In genomic region chr6:31822038-31822821, GRCh38 we compare ENCODE assay signal across 1 cellular context.
TF ChIP-seq lines count a peak whose summit lies in the region.

No MANE protein-coding gene starts in this region.

TF ChIP-seq in HepG2, 621 proteins besides CTCF, POLR2A, EP300 and RAD21 (continued from another document and continues in another):
- TF ChIP-seq KDM5B (CRISPR knock-in tag; IDR thresholded peaks at IDR 0.05; ENCODE audit: borderline replicate concordance) (no peak), SP1 (IDR thresholded peaks at IDR 0.05) (no peak), SP1 (CRISPR knock-in tag; IDR thresholded peaks at IDR 0.05) (no peak), SKI (IDR thresholded peaks at IDR 0.05; ENCODE audit: partially characterized antibody) (no peak), RBAK (CRISPR knock-in tag; IDR thresholded peaks at IDR 0.05) (no peak), NONO (IDR thresholded peaks at IDR 0.05) (no peak), NONO (CRISPR knock-in tag; conservative IDR thresholded peaks at IDR 0.05) (peak; percentile 51; the same call in 1 of the 2 replicates), ZNF160 (CRISPR knock-in tag; IDR thresholded peaks at IDR 0.05) (no peak), WIZ (CRISPR knock-in tag; IDR thresholded peaks at IDR 0.05) (no peak; the same call in 1 of the 2 replicates), MAFG (CRISPR knock-in tag; IDR thresholded peaks at IDR 0.05) (0 out of 2 replicates have a peak, but pooled peaks have one; percentile 50), ZNF280B (CRISPR knock-in tag; IDR thresholded peaks at IDR 0.05; ENCODE audit: borderline replicate concordance) (no peak), ZNF503 (CRISPR knock-in tag; IDR thresholded peaks at IDR 0.05) (no peak), ZNF660 (CRISPR knock-in tag; IDR thresholded peaks at IDR 0.05; ENCODE audit: borderline replicate concordance, low read depth) (no peak), ZNF597 (CRISPR knock-in tag; IDR thresholded peaks at IDR 0.05) (no peak), IRF2 (CRISPR knock-in tag; IDR thresholded peaks at IDR 0.05) (no peak; the same call in none of the 2 replicates), ZNF343 (CRISPR knock-in tag; IDR thresholded peaks at IDR 0.05) (no peak), HOXA5 (CRISPR knock-in tag; IDR thresholded peaks at IDR 0.05) (0 out of 2 replicates have a peak, but pooled peaks have one; percentile 36), NFKBIZ (CRISPR knock-in tag; IDR thresholded peaks at IDR 0.05) (no peak; the same call in 1 of the 2 replicates), RXRB (CRISPR knock-in tag; IDR thresholded peaks at IDR 0.05; ENCODE audit: borderline replicate concordance) (no peak), MLLT10 (CRISPR knock-in tag; IDR thresholded peaks at IDR 0.05) (no peak), ZNF124 (CRISPR knock-in tag; IDR thresholded peaks at IDR 0.05) (no peak), ZNF672 (CRISPR knock-in tag; IDR thresholded peaks at IDR 0.05) (no peak), ZNF720 (CRISPR knock-in tag; IDR thresholded peaks at IDR 0.05) (no peak), NFRKB (IDR thresholded peaks at IDR 0.05) (no peak), SMAD3 (CRISPR knock-in tag; IDR thresholded peaks at IDR 0.05) (no peak), KLF16 (CRISPR knock-in tag; IDR thresholded peaks at IDR 0.05) (no peak), FOXM1 (CRISPR knock-in tag; IDR thresholded peaks at IDR 0.05) (no peak), ZNF569 (CRISPR knock-in tag; IDR thresholded peaks at IDR 0.05; ENCODE audit: borderline replicate concordance) (no peak), ZSCAN20 (CRISPR knock-in tag; IDR thresholded peaks at IDR 0.05; ENCODE audit: borderline replicate concordance) (peak; percentile 43; the same call in 1 of the 2 replicates), ZNF691 (CRISPR knock-in tag; IDR thresholded peaks at IDR 0.05; ENCODE audit: borderline replicate concordance, low read depth) (0 out of 2 replicates have a peak, but pooled peaks have one; percentile 22), SOX5 (CRISPR knock-in tag; IDR thresholded peaks at IDR 0.05; ENCODE audit: borderline replicate concordance) (peak; percentile 20; the same call in 1 of the 2 replicates), ZMAT5 (CRISPR knock-in tag; IDR thresholded peaks at IDR 0.05; ENCODE audit: borderline replicate concordance, low read depth) (no peak), ZC3H13 (CRISPR knock-in tag; IDR thresholded peaks at IDR 0.05) (0 out of 2 replicates have a peak, but pooled peaks have one; percentile 58), SPEN (CRISPR knock-in tag; IDR thresholded peaks at IDR 0.05; ENCODE audit: low read depth) (no peak), TCF7 (IDR thresholded peaks at IDR 0.05; ENCODE audit: low read depth) (no peak)
- TF ChIP-seq, protein P1, sequence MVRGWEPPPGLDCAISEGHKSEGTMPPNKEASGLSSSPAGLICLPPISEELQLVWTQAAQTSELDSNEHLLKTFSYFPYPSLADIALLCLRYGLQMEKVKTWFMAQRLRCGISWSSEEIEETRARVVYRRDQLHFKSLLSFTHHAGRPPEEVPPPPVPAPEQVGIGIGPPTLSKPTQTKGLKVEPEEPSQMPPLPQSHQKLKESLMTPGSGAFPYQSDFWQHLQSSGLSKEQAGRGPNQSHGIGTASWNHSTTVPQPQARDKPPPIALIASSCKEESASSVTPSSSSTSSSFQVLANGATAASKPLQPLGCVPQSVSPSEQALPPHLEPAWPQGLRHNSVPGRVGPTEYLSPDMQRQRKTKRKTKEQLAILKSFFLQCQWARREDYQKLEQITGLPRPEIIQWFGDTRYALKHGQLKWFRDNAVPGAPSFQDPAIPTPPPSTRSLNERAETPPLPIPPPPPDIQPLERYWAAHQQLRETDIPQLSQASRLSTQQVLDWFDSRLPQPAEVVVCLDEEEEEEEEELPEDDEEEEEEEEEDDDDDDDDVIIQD (CRISPR knock-in tag; IDR thresholded peaks at IDR 0.05; ENCODE audit: low read depth) = no peak
- TF ChIP-seq, protein P2, sequence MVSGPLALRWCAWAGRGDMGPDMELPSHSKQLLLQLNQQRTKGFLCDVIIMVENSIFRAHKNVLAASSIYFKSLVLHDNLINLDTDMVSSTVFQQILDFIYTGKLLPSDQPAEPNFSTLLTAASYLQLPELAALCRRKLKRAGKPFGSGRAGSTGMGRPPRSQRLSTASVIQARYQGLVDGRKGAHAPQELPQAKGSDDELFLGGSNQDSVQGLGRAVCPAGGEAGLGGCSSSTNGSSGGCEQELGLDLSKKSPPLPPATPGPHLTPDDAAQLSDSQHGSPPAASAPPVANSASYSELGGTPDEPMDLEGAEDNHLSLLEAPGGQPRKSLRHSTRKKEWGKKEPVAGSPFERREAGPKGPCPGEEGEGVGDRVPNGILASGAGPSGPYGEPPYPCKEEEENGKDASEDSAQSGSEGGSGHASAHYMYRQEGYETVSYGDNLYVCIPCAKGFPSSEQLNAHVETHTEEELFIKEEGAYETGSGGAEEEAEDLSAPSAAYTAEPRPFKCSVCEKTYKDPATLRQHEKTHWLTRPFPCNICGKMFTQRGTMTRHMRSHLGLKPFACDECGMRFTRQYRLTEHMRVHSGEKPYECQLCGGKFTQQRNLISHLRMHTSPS (CRISPR knock-in tag; IDR thresholded peaks at IDR 0.05; ENCODE audit: low read depth) = peak; percentile 75
- TF ChIP-seq, protein P3, sequence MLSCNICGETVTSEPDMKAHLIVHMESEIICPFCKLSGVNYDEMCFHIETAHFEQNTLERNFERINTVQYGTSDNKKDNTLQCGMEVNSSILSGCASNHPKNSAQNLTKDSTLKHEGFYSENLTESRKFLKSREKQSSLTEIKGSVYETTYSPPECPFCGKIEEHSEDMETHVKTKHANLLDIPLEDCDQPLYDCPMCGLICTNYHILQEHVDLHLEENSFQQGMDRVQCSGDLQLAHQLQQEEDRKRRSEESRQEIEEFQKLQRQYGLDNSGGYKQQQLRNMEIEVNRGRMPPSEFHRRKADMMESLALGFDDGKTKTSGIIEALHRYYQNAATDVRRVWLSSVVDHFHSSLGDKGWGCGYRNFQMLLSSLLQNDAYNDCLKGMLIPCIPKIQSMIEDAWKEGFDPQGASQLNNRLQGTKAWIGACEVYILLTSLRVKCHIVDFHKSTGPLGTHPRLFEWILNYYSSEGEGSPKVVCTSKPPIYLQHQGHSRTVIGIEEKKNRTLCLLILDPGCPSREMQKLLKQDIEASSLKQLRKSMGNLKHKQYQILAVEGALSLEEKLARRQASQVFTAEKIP (CRISPR knock-in tag; IDR thresholded peaks at IDR 0.05; ENCODE audit: borderline replicate concordance) = no peak
- TF ChIP-seq, protein P4, sequence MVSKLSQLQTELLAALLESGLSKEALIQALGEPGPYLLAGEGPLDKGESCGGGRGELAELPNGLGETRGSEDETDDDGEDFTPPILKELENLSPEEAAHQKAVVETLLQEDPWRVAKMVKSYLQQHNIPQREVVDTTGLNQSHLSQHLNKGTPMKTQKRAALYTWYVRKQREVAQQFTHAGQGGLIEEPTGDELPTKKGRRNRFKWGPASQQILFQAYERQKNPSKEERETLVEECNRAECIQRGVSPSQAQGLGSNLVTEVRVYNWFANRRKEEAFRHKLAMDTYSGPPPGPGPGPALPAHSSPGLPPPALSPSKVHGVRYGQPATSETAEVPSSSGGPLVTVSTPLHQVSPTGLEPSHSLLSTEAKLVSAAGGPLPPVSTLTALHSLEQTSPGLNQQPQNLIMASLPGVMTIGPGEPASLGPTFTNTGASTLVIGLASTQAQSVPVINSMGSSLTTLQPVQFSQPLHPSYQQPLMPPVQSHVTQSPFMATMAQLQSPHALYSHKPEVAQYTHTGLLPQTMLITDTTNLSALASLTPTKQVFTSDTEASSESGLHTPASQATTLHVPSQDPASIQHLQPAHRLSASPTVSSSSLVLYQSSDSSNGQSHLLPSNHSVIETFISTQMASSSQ (IDR thresholded peaks at IDR 0.05; ENCODE audit: low read depth) = no peak
- TF ChIP-seq, protein P4 (CRISPR knock-in tag; IDR thresholded peaks at IDR 0.05; ENCODE audit: borderline replicate concordance) = no peak
- TF ChIP-seq, protein P5, sequence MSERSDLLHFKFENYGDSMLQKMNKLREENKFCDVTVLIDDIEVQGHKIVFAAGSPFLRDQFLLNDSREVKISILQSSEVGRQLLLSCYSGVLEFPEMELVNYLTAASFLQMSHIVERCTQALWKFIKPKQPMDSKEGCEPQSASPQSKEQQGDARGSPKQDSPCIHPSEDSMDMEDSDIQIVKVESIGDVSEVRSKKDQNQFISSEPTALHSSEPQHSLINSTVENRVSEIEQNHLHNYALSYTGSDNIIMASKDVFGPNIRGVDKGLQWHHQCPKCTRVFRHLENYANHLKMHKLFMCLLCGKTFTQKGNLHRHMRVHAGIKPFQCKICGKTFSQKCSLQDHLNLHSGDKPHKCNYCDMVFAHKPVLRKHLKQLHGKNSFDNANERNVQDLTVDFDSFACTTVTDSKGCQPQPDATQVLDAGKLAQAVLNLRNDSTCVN (CRISPR knock-in tag; IDR thresholded peaks at IDR 0.05; ENCODE audit: borderline replicate concordance) = no peak
- TF ChIP-seq, protein P6, sequence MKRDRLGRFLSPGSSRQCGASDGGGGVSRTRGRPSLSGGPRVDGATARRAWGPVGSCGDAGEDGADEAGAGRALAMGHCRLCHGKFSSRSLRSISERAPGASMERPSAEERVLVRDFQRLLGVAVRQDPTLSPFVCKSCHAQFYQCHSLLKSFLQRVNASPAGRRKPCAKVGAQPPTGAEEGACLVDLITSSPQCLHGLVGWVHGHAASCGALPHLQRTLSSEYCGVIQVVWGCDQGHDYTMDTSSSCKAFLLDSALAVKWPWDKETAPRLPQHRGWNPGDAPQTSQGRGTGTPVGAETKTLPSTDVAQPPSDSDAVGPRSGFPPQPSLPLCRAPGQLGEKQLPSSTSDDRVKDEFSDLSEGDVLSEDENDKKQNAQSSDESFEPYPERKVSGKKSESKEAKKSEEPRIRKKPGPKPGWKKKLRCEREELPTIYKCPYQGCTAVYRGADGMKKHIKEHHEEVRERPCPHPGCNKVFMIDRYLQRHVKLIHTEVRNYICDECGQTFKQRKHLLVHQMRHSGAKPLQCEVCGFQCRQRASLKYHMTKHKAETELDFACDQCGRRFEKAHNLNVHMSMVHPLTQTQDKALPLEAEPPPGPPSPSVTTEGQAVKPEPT (CRISPR knock-in tag; IDR thresholded peaks at IDR 0.05; ENCODE audit: low read depth) = no peak; the same call in 1 of the 2 replicates
- TF ChIP-seq, protein P7, sequence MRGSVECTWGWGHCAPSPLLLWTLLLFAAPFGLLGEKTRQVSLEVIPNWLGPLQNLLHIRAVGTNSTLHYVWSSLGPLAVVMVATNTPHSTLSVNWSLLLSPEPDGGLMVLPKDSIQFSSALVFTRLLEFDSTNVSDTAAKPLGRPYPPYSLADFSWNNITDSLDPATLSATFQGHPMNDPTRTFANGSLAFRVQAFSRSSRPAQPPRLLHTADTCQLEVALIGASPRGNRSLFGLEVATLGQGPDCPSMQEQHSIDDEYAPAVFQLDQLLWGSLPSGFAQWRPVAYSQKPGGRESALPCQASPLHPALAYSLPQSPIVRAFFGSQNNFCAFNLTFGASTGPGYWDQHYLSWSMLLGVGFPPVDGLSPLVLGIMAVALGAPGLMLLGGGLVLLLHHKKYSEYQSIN (CRISPR knock-in tag; IDR thresholded peaks at IDR 0.05; ENCODE audit: borderline replicate concordance) = no peak
